Comparison of ENCODE assay signal across 8 cellular contexts in genomic region chr6:142945446-142946180, GRCh38. TPM values are rescaled to one million over a fixed set of nuclear protein-coding genes. Genes with fewer than 3 reads are reported as not detected.
DNase-seq lines count a peak whose midpoint lies in the region; ATAC-seq and TF ChIP-seq lines count a peak whose summit lies in the region.

No MANE protein-coding gene starts in this region.

- peak overlapping the region; percentile 94 to 100 (median 98) for H3K27ac ChIP-seq in dorsolateral prefrontal cortex

- TF ChIP-seq CTCF in Loucy (conservative IDR thresholded peaks at IDR 0.05; ENCODE audit: low read length): no peak
- TF ChIP-seq CTCF in dorsolateral prefrontal cortex (IDR thresholded peaks at IDR 0.05 in 54 of 56, conservative IDR thresholded peaks at IDR 0.05 in 2 of 56; ENCODE audit: low read depth in 1 of 56, partially characterized antibody in 56 of 56): no peak

- H3K9me3 ChIP-seq in Loucy (ENCODE audit: insufficient read depth, low read depth, low read length): no peaks in the 10 kb centered on the region

- no peaks in the 10 kb centered on the region for H3K27me3 ChIP-seq in Loucy (ENCODE audit: insufficient read depth, low read length, poor library complexity, severe bottlenecking)
- H3K27me3 ChIP-seq in dorsolateral prefrontal cortex: no peaks in the 10 kb centered on the region

- peak overlapping the region; percentile 91 for H3K9ac ChIP-seq in Loucy (ENCODE audit: low read depth, low read length, poor library complexity, severe bottlenecking)

- peak; percentile 8 for ATAC-seq in GM19467 (IDR thresholded peaks at IDR 0.05; ENCODE audit: unreplicated experiment)

- H3K4me3 ChIP-seq in Loucy (ENCODE audit: low read length, poor library complexity, severe bottlenecking) (peak overlapping the region; percentile 83), dorsolateral prefrontal cortex (peak overlapping the region; percentile 50 to 98 (median 91))

- no peaks in the 10 kb centered on the region for H3K9me2 ChIP-seq in Loucy (replicated peaks; ENCODE audit: low read depth, low read length)

- no peaks in the 10 kb centered on the region for H3K36me3 ChIP-seq in Loucy (ENCODE audit: insufficient read depth, low read length)

- DNase-seq in C1 segment of cervical spinal cord (lab: John Stamatoyannopoulos, UW): peak in 9 of 14 donors; percentile 1 to 81 (median 67)
- DNase-seq in activated CD4-positive, alpha-beta T cell treated with anti-CD3 and anti-CD28 coated beads, Interleukin-2, amount 50 U/mL, for 4 hours: peak; percentile 61 to 65
- DNase-seq in dorsolateral prefrontal cortex: peak in 8 of 10 donors; percentile 16 to 61 (median 34)
- DNase-seq in lung microvascular endothelial cell (ENCODE audit: low read depth in 2 of 2): peak; percentile 55 to 69
- peak; percentile 35 for DNase-seq in stimulated activated CD8-positive, alpha-beta memory T cell treated with anti-CD3 and anti-CD28 coated beads, Interleukin-15, amount 100 ng/mL, for 24 hours (ENCODE audit: low read depth)
- no peak for DNase-seq in retina

- peaks cover 47% of the 10 kb centered on the region for H3K79me2 ChIP-seq in Loucy (ENCODE audit: insufficient read depth, low read length)

- intact Hi-C loops in dorsolateral prefrontal cortex (cut with DNase I): loop anchor here (2.0 to 10.0 kb wide), 6 partner anchors 19 to 117 kb away; partner anchors contain the start of gene AIG1 (in 2 of the 2)

- H3F3A ChIP-seq in Loucy (ENCODE audit: low read depth): peaks cover 12% of the 10 kb centered on the region

- H4K20me1 ChIP-seq in Loucy (ENCODE audit: insufficient read depth, low read length, poor library complexity, severe bottlenecking): peaks cover 24% of the 10 kb centered on the region

- peaks cover 41% of the 10 kb centered on the region for H3K4me1 ChIP-seq in Loucy (ENCODE audit: insufficient read depth, low read length, poor library complexity, severe bottlenecking)

- H3K4me2 ChIP-seq in Loucy (ENCODE audit: low read depth, low read length, poor library complexity, severe bottlenecking): peak overlapping the region; percentile 95

- peak overlapping the region; percentile 100 for H2AFZ ChIP-seq in Loucy (ENCODE audit: low read length)

RNA-seq across cellular contexts. Expression of gene HIVEP2, which starts 0.6 kb away (rescaled TPM):
- total RNA-seq in dorsolateral prefrontal cortex (100 to 1,000 TPM in 29 of 120 experiments, 10 to 100 TPM in 91; 50.6 to 123 (median 88.5) TPM), lung microvascular endothelial cell (5.9 and 14.3 TPM in 2 replicates)
